In genomic region chr14:31420319-31421081, GRCh38 we compare ENCODE assay signal across 1 cellular context.
TF ChIP-seq lines count a peak whose summit lies in the region.

Gene HEATR5A (minus strand): TSS chr14:31420550. CDS start chr14:31402975, 17,575 bp downstream.

TF ChIP-seq in SK-N-SH, 30 proteins besides CTCF, POLR2A, EP300 and RAD21 (continued from another document):
- no peak for TF ChIP-seq TEAD4 (IDR thresholded peaks at IDR 0.05; ENCODE audit: borderline replicate concordance, insufficient read depth)
- TF ChIP-seq RFX5 (IDR thresholded peaks at IDR 0.05; ENCODE audit: low read length), result no peak
- TF ChIP-seq REST (IDR thresholded peaks at IDR 0.05; ENCODE audit: low read depth, low read length), result no peak; the same call in 1 of the 2 replicates
- TF ChIP-seq EZH2phosphoT487 (IDR thresholded peaks at IDR 0.05; ENCODE audit: borderline replicate concordance, low read depth), result no peak
- TF ChIP-seq SMC3 (IDR thresholded peaks at IDR 0.05; ENCODE audit: low read depth, low read length), result no peak
- TF ChIP-seq NRF1 (IDR thresholded peaks at IDR 0.05; ENCODE audit: low read depth, low read length), result peak; percentile 59
- TF ChIP-seq NFIC (IDR thresholded peaks at IDR 0.05; ENCODE audit: borderline replicate concordance), result no peak
- peak; percentile 43 for TF ChIP-seq GABPA (IDR thresholded peaks at IDR 0.05; ENCODE audit: low read depth)
- peak; percentile 12; the same call in 1 of the 2 replicates for TF ChIP-seq TCF12 (IDR thresholded peaks at IDR 0.05)
